ENCODE assay signal across 1 cellular context in the genomic region with DNA sequence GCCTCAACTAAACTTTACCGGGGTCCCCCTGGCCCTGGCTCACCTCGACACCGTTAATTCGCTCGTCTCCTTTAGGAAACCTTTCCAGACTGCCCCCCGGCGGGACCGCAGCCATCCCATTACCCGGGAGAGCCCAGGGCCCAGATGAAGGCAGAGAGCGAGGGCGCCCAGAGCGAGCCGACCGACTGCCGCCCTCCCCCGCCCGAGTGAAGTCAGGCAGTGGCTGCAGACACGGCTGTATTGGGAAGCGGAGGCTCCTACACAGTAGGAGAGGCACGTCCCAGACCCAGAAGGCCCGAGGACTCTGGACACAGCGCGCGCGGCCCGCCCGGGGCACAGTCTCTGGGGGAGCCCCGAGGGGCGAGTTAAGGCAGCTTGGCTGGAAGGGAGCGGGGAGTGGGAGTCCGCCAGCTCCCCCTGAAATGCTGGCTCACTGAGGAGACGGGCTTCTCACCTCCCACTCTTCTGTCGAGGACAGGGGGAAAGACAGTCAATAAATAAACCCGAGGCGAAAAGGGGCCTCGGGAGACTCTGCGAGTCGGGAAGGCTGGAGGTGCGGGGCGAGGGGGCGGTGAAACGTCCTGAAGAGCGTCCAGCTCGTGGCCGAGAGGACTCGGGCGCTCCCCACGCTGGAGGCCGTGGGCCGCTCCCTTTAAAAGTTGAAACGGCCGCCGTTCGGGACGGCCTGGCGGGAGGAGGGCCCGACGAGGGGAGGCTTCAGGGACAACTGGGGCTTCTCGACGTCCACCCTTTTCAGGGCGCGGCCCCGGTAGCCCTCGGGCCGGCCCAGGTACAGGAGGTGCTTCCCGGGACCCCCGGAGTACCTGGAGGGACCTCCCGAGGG.
TF ChIP-seq lines count a peak whose summit lies in the region.

No MANE protein-coding gene starts in this region.

TF ChIP-seq in GM12878, 131 proteins besides CTCF, POLR2A, EP300 and RAD21:
- TF ChIP-seq, protein P1, sequence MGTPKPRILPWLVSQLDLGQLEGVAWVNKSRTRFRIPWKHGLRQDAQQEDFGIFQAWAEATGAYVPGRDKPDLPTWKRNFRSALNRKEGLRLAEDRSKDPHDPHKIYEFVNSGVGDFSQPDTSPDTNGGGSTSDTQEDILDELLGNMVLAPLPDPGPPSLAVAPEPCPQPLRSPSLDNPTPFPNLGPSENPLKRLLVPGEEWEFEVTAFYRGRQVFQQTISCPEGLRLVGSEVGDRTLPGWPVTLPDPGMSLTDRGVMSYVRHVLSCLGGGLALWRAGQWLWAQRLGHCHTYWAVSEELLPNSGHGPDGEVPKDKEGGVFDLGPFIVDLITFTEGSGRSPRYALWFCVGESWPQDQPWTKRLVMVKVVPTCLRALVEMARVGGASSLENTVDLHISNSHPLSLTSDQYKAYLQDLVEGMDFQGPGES (IDR thresholded peaks at IDR 0.05): no peak
- TF ChIP-seq YBX1 (IDR thresholded peaks at IDR 0.05) (no peak), ZZZ3 (IDR thresholded peaks at IDR 0.05; ENCODE audit: control insufficient read depth, insufficient read length, low read depth) (no peak), SREBF2 (IDR thresholded peaks at IDR 0.05; ENCODE audit: low read length) (no peak), EED (IDR thresholded peaks at IDR 0.05; ENCODE audit: low read depth) (no peak), MTA3 (IDR thresholded peaks at IDR 0.05; ENCODE audit: borderline replicate concordance, low read length) (no peak), ZNF622 (IDR thresholded peaks at IDR 0.05) (no peak), IRF4 (IDR thresholded peaks at IDR 0.05; ENCODE audit: low read depth, low read length) (no peak), POLR2AphosphoS2 (IDR thresholded peaks at IDR 0.05; ENCODE audit: low read depth, low read length) (no peak), CEBPB (IDR thresholded peaks at IDR 0.05; ENCODE audit: borderline replicate concordance in 1 of 2, low read depth in 2 of 2, low read length in 2 of 2) (no peak), SMARCA5 (IDR thresholded peaks at IDR 0.05) (no peak), MEF2B (IDR thresholded peaks at IDR 0.05; ENCODE audit: partially characterized antibody, poor library complexity, severe bottlenecking) (no peak), ASH2L (IDR thresholded peaks at IDR 0.05; ENCODE audit: borderline replicate concordance, low read depth) (no peak), CHD1 (IDR thresholded peaks at IDR 0.05; ENCODE audit: low read depth, low read length) (no peak)
- TF ChIP-seq, protein P2, sequence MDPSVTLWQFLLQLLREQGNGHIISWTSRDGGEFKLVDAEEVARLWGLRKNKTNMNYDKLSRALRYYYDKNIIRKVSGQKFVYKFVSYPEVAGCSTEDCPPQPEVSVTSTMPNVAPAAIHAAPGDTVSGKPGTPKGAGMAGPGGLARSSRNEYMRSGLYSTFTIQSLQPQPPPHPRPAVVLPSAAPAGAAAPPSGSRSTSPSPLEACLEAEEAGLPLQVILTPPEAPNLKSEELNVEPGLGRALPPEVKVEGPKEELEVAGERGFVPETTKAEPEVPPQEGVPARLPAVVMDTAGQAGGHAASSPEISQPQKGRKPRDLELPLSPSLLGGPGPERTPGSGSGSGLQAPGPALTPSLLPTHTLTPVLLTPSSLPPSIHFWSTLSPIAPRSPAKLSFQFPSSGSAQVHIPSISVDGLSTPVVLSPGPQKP (IDR thresholded peaks at IDR 0.05; ENCODE audit: low read depth, low read length): no peak
